Comparison of ENCODE assay signal across 25 cellular contexts in the genomic region with DNA sequence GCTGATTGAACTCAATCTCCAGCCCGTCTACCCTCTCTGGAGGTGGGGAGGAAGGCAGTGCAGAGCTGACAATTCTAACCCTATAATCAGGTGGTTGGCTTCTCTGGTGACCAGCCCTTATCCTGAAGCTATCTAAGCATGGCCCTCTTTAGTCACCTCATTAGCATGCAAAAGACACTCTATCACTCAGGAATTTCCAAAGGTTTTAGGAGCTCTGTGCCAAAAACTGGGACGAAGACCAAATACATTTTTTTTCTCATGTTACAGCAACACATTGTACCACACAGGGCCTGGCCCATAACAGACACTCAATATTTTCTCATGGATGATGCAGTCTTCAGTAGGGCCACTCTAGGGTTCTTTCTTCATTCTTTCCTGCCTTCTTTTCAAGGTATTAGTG.
DNase-seq lines count a peak whose midpoint lies in the region; ATAC-seq and TF ChIP-seq lines count a peak whose summit lies in the region.
"Had no signal": no experiment of that assay in that cellular context is flagged by ENCODE, and none has a peak within 500 bp of the region (broad histone marks: within the 10 kb centered on the region; RNA-seq: fewer than 3 reads in every experiment).

No MANE protein-coding gene starts in this region.

- H3K9me3 Mint-ChIP-seq in stimulated activated effector memory CD8-positive, alpha-beta T cell treated with anti-CD3 and anti-CD28 coated beads, Interleukin-12 subunit alpha, Interleukin-12 subunit beta, amount 100 ng/mL, for 72 hours = no peaks in the 10 kb centered on the region
- H3K9me3 Mint-ChIP-seq: activated CD8-positive, alpha-beta T cell treated with anti-CD3 and anti-CD28 coated beads for 36 hours; activated naive CD4-positive, alpha-beta T cell treated with anti-CD3 and anti-CD28 coated beads, Interleukin-2, amount 50 U/mL, for 24 hours; activated T-helper 2 cell treated with anti-CD3 and anti-CD28 coated beads, Interferon-gamma antibody, Interleukin-2, Interleukin-4, amounts not matched to agents 10 μg/mL and 5 μg/mL and 100 μg/mL, durations not matched to agents 14 hours and 24 hours and 36 hours; nephron progenitor cell; T-helper 1 cell treated with Interleukin-12 subunit alpha and Interleukin-12 subunit beta and Interleukin-4 antibody, amounts not matched to agents 30 μg/mL and 1 μg/mL, for 36 hours had no signal

- no peaks in the 10 kb centered on the region for H3K36me3 Mint-ChIP-seq in stimulated activated effector memory CD8-positive, alpha-beta T cell treated with anti-CD3 and anti-CD28 coated beads, Interleukin-12 subunit alpha, Interleukin-12 subunit beta, amount 100 ng/mL, for 72 hours
- H3K36me3 Mint-ChIP-seq: activated naive CD4-positive, alpha-beta T cell treated with anti-CD3 and anti-CD28 coated beads, Interleukin-2, amount 50 U/mL, for 24 hours had no signal

- no peak overlapping the region for H3K4me2 ChIP-seq in IMR-90 (ENCODE audit: low read depth, low read length)

- BruUV-seq in IMR-90 (replicated peaks; lab: Mats Ljungman, UMichigan) = no TSS peak

- dilution Hi-C loops in IMR-90 (cut with HindIII; ENCODE audit: low sequenced_read_pairs, unreplicated experiment) = no loop called here

- no peak overlapping the region for H3K27ac Mint-ChIP-seq in stimulated activated effector memory CD8-positive, alpha-beta T cell treated with anti-CD3 and anti-CD28 coated beads, Interleukin-12 subunit alpha, Interleukin-12 subunit beta, amount 100 ng/mL, for 72 hours
- H3K27ac Mint-ChIP-seq: activated CD8-positive, alpha-beta T cell treated with anti-CD3 and anti-CD28 coated beads for 36 hours; activated naive CD4-positive, alpha-beta T cell treated with anti-CD3 and anti-CD28 coated beads, Interleukin-2, amount 50 U/mL, for 24 hours; activated T-helper 2 cell treated with anti-CD3 and anti-CD28 coated beads, Interferon-gamma antibody, Interleukin-2, Interleukin-4, amounts not matched to agents 10 μg/mL and 5 μg/mL and 100 μg/mL, durations not matched to agents 14 hours and 24 hours and 36 hours; nephron progenitor cell; T-helper 1 cell treated with Interleukin-12 subunit alpha and Interleukin-12 subunit beta and Interleukin-4 antibody, amounts not matched to agents 30 μg/mL and 1 μg/mL, for 36 hours had no signal

- no peak overlapping the region for H3K9ac ChIP-seq in IMR-90 (ENCODE audit: low read depth, low read length)

- no peak for TF ChIP-seq POLR2A in IMR-90 (IDR thresholded peaks at IDR 0.05; ENCODE audit: low read depth, low read length)

- H3K18ac ChIP-seq in IMR-90 (ENCODE audit: low read depth, low read length) = peak overlapping the region; percentile 43; the same call in 1 of the 2 replicates

- H2BK15ac ChIP-seq in IMR-90 (ENCODE audit: low read depth, low read length) = no peak overlapping the region

- DNase-seq in EH (ENCODE audit: low read depth) (peak; percentile 87), IMR-90 (peak; percentile 35), epithelial cell of esophagus (ENCODE audit: low read depth) (peak; percentile 43), kidney tubule cell (ENCODE audit: low spot score) (peak; percentile 55), NCI-H345 (lab: John Stamatoyannopoulos, UW) (no peak), 8988T (no peak)
- no peak for DNase-seq in stimulated activated effector memory CD8-positive, alpha-beta T cell treated with anti-CD3 and anti-CD28 coated beads, Interleukin-12 subunit alpha, Interleukin-12 subunit beta, amount 100 ng/mL, for 72 hours (ENCODE audit: low spot score in 2 of 2)
- DNase-seq: activated CD4-positive, alpha-beta T cell treated with anti-CD3 and anti-CD28 coated beads for 1 hour; activated CD8-positive, alpha-beta T cell treated with anti-CD3 and anti-CD28 coated beads for 36 hours; aorta; dermis blood vessel endothelial cell; MV-4-11; NCI-H146; NCI-H2107; nephron progenitor cell; pancreas; stimulated activated CD4-positive, alpha-beta T cell treated with anti-CD3 and anti-CD28 coated beads, Interleukin-12 subunit alpha, Interleukin-12 subunit beta, amount 100 ng/mL, for 4 hours; stimulated activated CD4-positive, alpha-beta T cell treated with anti-CD3 and anti-CD28 coated beads, Interleukin-4, amount 100 ng/mL, for 1 hour had no signal

- H3K4me3 ChIP-seq in IMR-90 (ENCODE audit: insufficient read depth, low read depth, low read length) (no peak overlapping the region), epithelial cell of esophagus (ENCODE audit: low read length) (no peak overlapping the region)
- H3K4me3 ChIP-seq: HAP-1, lung, pancreas, right atrium auricular region had no signal

- H3K14ac ChIP-seq in IMR-90 (replicated peaks; ENCODE audit: low read depth, low read length) = no peak overlapping the region

- no peak overlapping the region for H2BK5ac ChIP-seq in IMR-90 (ENCODE audit: low read depth, low read length, poor library complexity, severe bottlenecking)

- no peaks in the 10 kb centered on the region for H3K9me3 ChIP-seq in IMR-90 (ENCODE audit: control insufficient read depth, insufficient read depth, low read length)
- H3K9me3 ChIP-seq: HAP-1, pancreas, right atrium auricular region had no signal

- H3K23ac ChIP-seq in IMR-90 (ENCODE audit: low read depth, low read length) = no peak overlapping the region

- H2AK5ac ChIP-seq in IMR-90 (ENCODE audit: low read depth, low read length) = no peak overlapping the region

- no peak overlapping the region for H2AFZ ChIP-seq in IMR-90 (replicated peaks; ENCODE audit: low read length, poor library complexity)

- H3K36me3 ChIP-seq in IMR-90 (ENCODE audit: control insufficient read depth, insufficient read depth, low read length) = no peaks in the 10 kb centered on the region
- H3K36me3 ChIP-seq: HAP-1, pancreas, right atrium auricular region had no signal

- H2BK20ac ChIP-seq in IMR-90 (ENCODE audit: low read depth, low read length) = no peak overlapping the region

- POLR2A ChIA-PET in IMR-90 (lab: Charles Lee; ENCODE audit: unreplicated experiment) = no interaction called here

- H3K79me1 ChIP-seq in IMR-90 (ENCODE audit: low read depth in 1 of 2, low read length in 2 of 2) = no peaks in the 10 kb centered on the region

- no peak overlapping the region for H4K91ac ChIP-seq in IMR-90 (ENCODE audit: insufficient read depth, low read depth, low read length)

- H3K4me1 Mint-ChIP-seq in stimulated activated effector memory CD8-positive, alpha-beta T cell treated with anti-CD3 and anti-CD28 coated beads, Interleukin-12 subunit alpha, Interleukin-12 subunit beta, amount 100 ng/mL, for 72 hours = no peaks in the 10 kb centered on the region
- H3K4me1 Mint-ChIP-seq: activated naive CD4-positive, alpha-beta T cell treated with anti-CD3 and anti-CD28 coated beads, Interleukin-2, amount 50 U/mL, for 24 hours had no signal

- H2BK120ac ChIP-seq in IMR-90 (ENCODE audit: low read depth, low read length) = no peak overlapping the region

- H3K4me1 ChIP-seq in IMR-90 (ENCODE audit: control insufficient read depth, insufficient read depth, low read length) = peaks cover 2% of the 10 kb centered on the region; the same call in 1 of the 2 replicates
- H3K4me1 ChIP-seq: HAP-1, pancreas had no signal

- no peaks in the 10 kb centered on the region for H4K20me1 ChIP-seq in IMR-90 (ENCODE audit: insufficient read depth, low read length)

- no peaks in the 10 kb centered on the region for H3K27me3 ChIP-seq in IMR-90 (ENCODE audit: control insufficient read depth, insufficient read depth, low read length)
- H3K27me3 ChIP-seq: pancreas, right atrium auricular region had no signal

- WGBS in IMR-90 (ENCODE audit: extremely low coverage in 2 of 2, insufficient read length in 1 of 2), 2 experiments = 14% methylated on average over 1 of the region's 2 CpGs; no CpG with 5 or more reads in 1 of the 2 experiments

- no peak overlapping the region for H4K5ac ChIP-seq in IMR-90 (ENCODE audit: low read depth, low read length)

- TF ChIP-seq CTCF in IMR-90 (conservative IDR thresholded peaks at IDR 0.05; ENCODE audit: low read depth, low read length) = no peak
- TF ChIP-seq CTCF in epithelial cell of esophagus (IDR thresholded peaks at IDR 0.05; ENCODE audit: insufficient read depth, low read depth, low read length, missing control alignments) = no peak

- no peak overlapping the region for H3K56ac ChIP-seq in IMR-90 (ENCODE audit: extremely low read depth, insufficient read depth, low read length)

- no peak overlapping the region for H3K4me3 Mint-ChIP-seq in stimulated activated effector memory CD8-positive, alpha-beta T cell treated with anti-CD3 and anti-CD28 coated beads, Interleukin-12 subunit alpha, Interleukin-12 subunit beta, amount 100 ng/mL, for 72 hours
- H3K4me3 Mint-ChIP-seq: activated CD8-positive, alpha-beta T cell treated with anti-CD3 and anti-CD28 coated beads for 36 hours; activated naive CD4-positive, alpha-beta T cell treated with anti-CD3 and anti-CD28 coated beads, Interleukin-2, amount 50 U/mL, for 24 hours; nephron progenitor cell; T-helper 1 cell treated with Interleukin-12 subunit alpha and Interleukin-12 subunit beta and Interleukin-4 antibody, amounts not matched to agents 30 μg/mL and 1 μg/mL, for 36 hours had no signal

- no peak overlapping the region for H4K8ac ChIP-seq in IMR-90 (ENCODE audit: low read depth in 2 of 2, low read length in 2 of 2)

- CTCF ChIA-PET in IMR-90 (lab: Yijun Ruan, JAX) = no interaction called here

- H3K4ac ChIP-seq in IMR-90 (ENCODE audit: low read depth, low read length) = no peak overlapping the region

- ATAC-seq in IMR-90 (ENCODE audit: low read depth) (peak; percentile 79), GM18867 (IDR thresholded peaks at IDR 0.05; ENCODE audit: unreplicated experiment) (no peak)
- ATAC-seq in stimulated activated effector memory CD8-positive, alpha-beta T cell treated with anti-CD3 and anti-CD28 coated beads, Interleukin-12 subunit alpha, Interleukin-12 subunit beta, amount 100 ng/mL, for 72 hours = no peak
- ATAC-seq: activated CD8-positive, alpha-beta T cell treated with anti-CD3 and anti-CD28 coated beads for 36 hours; pancreas had no signal

- intact Hi-C loops in IMR-90 (cut with micrococcal nuclease) = no loop called here

- no peak overlapping the region for H2AK9ac ChIP-seq in IMR-90 (replicated peaks; ENCODE audit: low read depth, low read length, poor library complexity)

- H3K27ac ChIP-seq in IMR-90 (ENCODE audit: insufficient read depth, low read length) = no peak overlapping the region
- H3K27ac ChIP-seq: pancreas, right atrium auricular region had no signal

- no peaks in the 10 kb centered on the region for H3K9me1 ChIP-seq in IMR-90 (ENCODE audit: insufficient read depth, low read length)

- TF ChIP-seq RAD21 in IMR-90 (IDR thresholded peaks at IDR 0.05; ENCODE audit: low read length) = no peak

- in situ Hi-C loops in IMR-90 (cut with MboI; ENCODE audit: low sequenced_read_pairs) = no loop called here

TF ChIP-seq in IMR-90, 13 proteins besides CTCF, POLR2A, EP300 and RAD21 (continues in another document):
- TF ChIP-seq BHLHE40 (IDR thresholded peaks at IDR 0.05; ENCODE audit: low read depth, low read length) (no peak), FOS (IDR thresholded peaks at IDR 0.05; ENCODE audit: low read depth, low read length) (no peak), RCOR1 (IDR thresholded peaks at IDR 0.05; ENCODE audit: insufficient replicate concordance, low read length) (no peak), MAFK (IDR thresholded peaks at IDR 0.05; ENCODE audit: low read depth, low read length) (no peak), CEBPB (IDR thresholded peaks at IDR 0.05; ENCODE audit: low read depth, low read length) (no peak), SMC3 (IDR thresholded peaks at IDR 0.05; ENCODE audit: low read depth, low read length) (no peak)

Comparison
In these comparisons a context has a peak if more than half of its experiments do, and no peak if none do; other contexts are left out.
1. DNase-seq: peak in EH (single experiment), IMR-90 (single experiment), epithelial cell of esophagus (single experiment) and kidney tubule cell (single experiment); none in stimulated activated effector memory CD8-positive, alpha-beta T cell treated with anti-CD3 and anti-CD28 coated beads, Interleukin-12 subunit alpha, Interleukin-12 subunit beta, amount 100 ng/mL, for 72 hours (0 of 2), NCI-H345 (single experiment) and 8988T (single experiment).